In the genomic region with DNA sequence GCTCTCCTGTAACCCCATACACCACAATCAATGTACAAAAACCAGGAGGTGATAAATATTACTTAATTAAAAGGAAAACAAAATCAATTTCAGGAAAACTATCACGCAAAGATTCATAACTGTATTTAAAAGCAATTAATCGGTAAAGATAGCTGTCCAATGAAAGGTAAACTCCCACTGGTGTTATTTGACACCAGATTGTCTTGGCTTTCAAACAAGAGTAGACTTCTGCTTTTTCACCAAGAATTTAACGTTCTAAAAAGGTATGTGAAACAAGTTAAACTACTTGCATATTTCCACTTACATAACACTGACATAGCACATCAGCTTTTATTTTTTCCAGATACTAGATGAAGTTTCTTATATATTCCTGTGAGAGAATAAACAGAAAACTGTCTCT, we compare ENCODE assay signal across 11 cellular contexts. TPM values are rescaled to one million over a fixed set of nuclear protein-coding genes. Genes with fewer than 3 reads are reported as not detected.
DNase-seq lines count a peak whose midpoint lies in the region; ATAC-seq and TF ChIP-seq lines count a peak whose summit lies in the region.
"Had no signal": no experiment of that assay in that cellular context is flagged by ENCODE, and none has a peak within 500 bp of the region (broad histone marks: within the 10 kb centered on the region; RNA-seq: fewer than 3 reads in every experiment).

No MANE protein-coding gene starts in this region.

- DNase-seq in caudate nucleus (lab: John Stamatoyannopoulos, UW) (no peak), right lobe of liver (no peak), stomach (no peak), NCI-H446 treated with DMSO at 0.1 percent for 48 hours (lab: John Stamatoyannopoulos, UW) (no peak)
- no peak for DNase-seq in CD8-positive, alpha-beta T cell
- DNase-seq: activated naive CD4-positive, alpha-beta T cell; left colon; NCI-H1694 had no signal

- TF ChIP-seq CTCF in right lobe of liver (IDR thresholded peaks at IDR 0.05) = no peak
- no peak for TF ChIP-seq CTCF in stomach (IDR thresholded peaks at IDR 0.05)
- TF ChIP-seq CTCF in CD8-positive, alpha-beta T cell (IDR thresholded peaks at IDR 0.05) = no peak

- ATAC-seq in right lobe of liver = no peak
- no peak for ATAC-seq in CD8-positive, alpha-beta T cell
- no peak for ATAC-seq in HG02623 (IDR thresholded peaks at IDR 0.05; ENCODE audit: unreplicated experiment)
- no peak for ATAC-seq in HG03025 (IDR thresholded peaks at IDR 0.05; ENCODE audit: low FRiP score, unreplicated experiment)
- ATAC-seq: left colon had no signal

- H3K4me1 Mint-ChIP-seq in CD8-positive, alpha-beta T cell (ENCODE audit: low read depth) = peaks cover 11% of the 10 kb centered on the region

- no peak for TF ChIP-seq EP300 in stomach (IDR thresholded peaks at IDR 0.05)

- CTCF ChIA-PET in CD8-positive, alpha-beta T cell (lab: Charles Lee) = no interaction called here

- peak overlapping the region; percentile 96 for H3K4me3 ChIP-seq in HUES64 (ENCODE audit: low read length)
- peak overlapping the region; percentile 71 to 91 (median 82) for H3K4me3 ChIP-seq in right lobe of liver
- H3K4me3 ChIP-seq in stomach = peak overlapping the region; percentile 83 to 93 (median 86)
- H3K4me3 ChIP-seq in CD8-positive, alpha-beta T cell (ENCODE audit: low read depth, low read length) = no peak overlapping the region

- H3K4me3 Mint-ChIP-seq in CD8-positive, alpha-beta T cell = no peak overlapping the region

- H3K9me3 Mint-ChIP-seq in CD8-positive, alpha-beta T cell = no peaks in the 10 kb centered on the region

- TF ChIP-seq POLR2A in right lobe of liver (IDR thresholded peaks at IDR 0.05) (no peak), stomach (IDR thresholded peaks at IDR 0.05) (no peak)

- no peaks in the 10 kb centered on the region for H3K36me3 Mint-ChIP-seq in CD8-positive, alpha-beta T cell

- no peak overlapping the region for H3K27ac ChIP-seq in HUES64 (ENCODE audit: low read depth, low read length)
- peak overlapping the region; percentile 37 for H3K27ac ChIP-seq in caudate nucleus (ENCODE audit: low read depth, low read length)
- H3K27ac ChIP-seq in right lobe of liver = peak overlapping the region; percentile 97 to 99 (median 99)
- peak overlapping the region in 2 of 5 donors; percentile 95 to 97 for H3K27ac ChIP-seq in stomach
- H3K27ac ChIP-seq in CD8-positive, alpha-beta T cell (ENCODE audit: low read depth, low read length) = no peak overlapping the region

- peaks cover 36% of the 10 kb centered on the region for H3K27me3 Mint-ChIP-seq in CD8-positive, alpha-beta T cell (ENCODE audit: low read depth)

- H3K27ac Mint-ChIP-seq in CD8-positive, alpha-beta T cell = no peak overlapping the region

- POLR2A ChIA-PET in CD8-positive, alpha-beta T cell (lab: Charles Lee) = no interaction called here

- H3K4me1 ChIP-seq in HUES64 (ENCODE audit: insufficient read depth, low read length) (peaks cover 52% of the 10 kb centered on the region), right lobe of liver (peaks cover 0 to 54% (median 13%) of the 10 kb centered on the region in 4 donors), stomach (peaks cover 30 to 75% (median 55%) of the 10 kb centered on the region in 4 donors)
- H3K4me1 ChIP-seq in CD8-positive, alpha-beta T cell (ENCODE audit: insufficient read depth, low read length) = no peaks in the 10 kb centered on the region

- H3K36me3 ChIP-seq in HUES64 (ENCODE audit: insufficient read depth, low read length) = no peaks in the 10 kb centered on the region
- no peaks in the 10 kb centered on the region for H3K36me3 ChIP-seq in right lobe of liver
- no peaks in the 10 kb centered on the region for H3K36me3 ChIP-seq in stomach
- H3K36me3 ChIP-seq in CD8-positive, alpha-beta T cell (ENCODE audit: insufficient read depth, low read length) = no peaks in the 10 kb centered on the region

- 60% methylated on average over 3 of the region's 3 CpGs for WGBS in HUES64
- WGBS in right lobe of liver (ENCODE audit: insufficient coverage, low coverage, low lambda C conversion rate, missing lambda C conversion rate) = 12% methylated on average over 3 of the region's 3 CpGs
- WGBS in stomach, 5 donors = 13 to 32% (median 28%) methylated on average over 3 of the region's 3 CpGs

- intact Hi-C loops in right lobe of liver (cut with DNase I) = loop anchor here in 1 of 2 donors (5.0 kb wide), 1 partner anchor 124 kb away; no protein-coding TSS in a partner anchor
- intact Hi-C loops in stomach (cut with DNase I; ENCODE audit: low total_unique reads) = no loop called here
- intact Hi-C loops in CD8-positive, alpha-beta T cell (cut with DNase I, micrococcal nuclease) = no loop called here

- no peak overlapping the region for H3K9ac ChIP-seq in HUES64 (ENCODE audit: low read depth, low read length)

- no peaks in the 10 kb centered on the region for H3K9me3 ChIP-seq in HUES64 (ENCODE audit: insufficient read depth, low read depth, low read length)
- no peaks in the 10 kb centered on the region for H3K9me3 ChIP-seq in right lobe of liver
- no peaks in the 10 kb centered on the region for H3K9me3 ChIP-seq in stomach
- no peaks in the 10 kb centered on the region for H3K9me3 ChIP-seq in CD8-positive, alpha-beta T cell (ENCODE audit: low read length)

- H3K27me3 ChIP-seq in HUES64 (ENCODE audit: insufficient read depth, low read length) = no peaks in the 10 kb centered on the region
- no peaks in the 10 kb centered on the region for H3K27me3 ChIP-seq in right lobe of liver
- no peaks in the 10 kb centered on the region for H3K27me3 ChIP-seq in stomach
- H3K27me3 ChIP-seq in CD8-positive, alpha-beta T cell (ENCODE audit: insufficient read depth, low read length) = no peaks in the 10 kb centered on the region

RNA-seq across cellular contexts. Expression of a gene that starts 3.5 kb away (rescaled TPM):
- polyA plus RNA-seq in HUES64 (2013, experiment 1 of 2) = 21.5 TPM
- 23.1 TPM for polyA plus RNA-seq in HUES64 (2013, experiment 2 of 2)
- total RNA-seq in right lobe of liver (100 to 1,000 TPM in 1 of 6 experiments, 10 to 100 TPM in 5; 47.8 to 118 (median 65.8) TPM), stomach (100 to 1,000 TPM in 2 of 5 donors, 10 to 100 TPM in 3; 28.7 to 145 (median 64.7) TPM)
- 10 to 100 TPM; 11.1 to 37.3 (median 17.6) TPM for polyA plus RNA-seq in stomach
- not detected for total RNA-seq in CD8-positive, alpha-beta T cell

Comparison
In these comparisons a context has a peak if more than half of its experiments do, and no peak if none do; other contexts are left out.
1. H3K27ac ChIP-seq: peak in caudate nucleus (single experiment) and right lobe of liver (3 of 3); none in HUES64 (single experiment) and CD8-positive, alpha-beta T cell (single experiment).
2. RNA of a gene that starts 3.5 kb away (total RNA-seq): 47.8 to 118 TPM in right lobe of liver and 28.7 to 145 TPM in stomach; not detected in CD8-positive, alpha-beta T cell; every median in the first group is over 10 times any median in the second.